Comparison of ENCODE assay signal across 22 cellular contexts in genomic region chr9:24879591-24879990, GRCh38.
DNase-seq lines count a peak whose midpoint lies in the region; ATAC-seq and TF ChIP-seq lines count a peak whose summit lies in the region.
"Had no signal": no experiment of that assay in that cellular context is flagged by ENCODE, and none has a peak within 500 bp of the region (broad histone marks: within the 10 kb centered on the region; RNA-seq: fewer than 3 reads in every experiment).

No MANE protein-coding gene starts in this region.

- H3K36me3 ChIP-seq in cardiac muscle cell: no peaks in the 10 kb centered on the region
- H3K36me3 ChIP-seq in neural progenitor cell: no peaks in the 10 kb centered on the region
- H3K36me3 ChIP-seq: BE2C; BLaER1 treated with 17β-estradiol and CSF1 and Interleukin-3, amounts not matched to agents 10 nM and 100 nM had no signal

- H3K4me3 Mint-ChIP-seq in WTC11 (no peak overlapping the region), neural progenitor cell (no peak overlapping the region)
- H3K4me3 Mint-ChIP-seq: CD14-positive monocyte; CD4-positive, alpha-beta T cell; CD8-positive, alpha-beta memory T cell; H9 had no signal

- H3K9me3 Mint-ChIP-seq in WTC11 (peaks cover 4% of the 10 kb centered on the region; the same call in 1 of the 2 replicates), neural progenitor cell (no peaks in the 10 kb centered on the region)

- CTCF ChIA-PET in WTC11 (lab: Charles Lee): no interaction called here

- no peaks in the 10 kb centered on the region for H3K36me3 Mint-ChIP-seq in WTC11
- H3K36me3 Mint-ChIP-seq in neural progenitor cell: no peaks in the 10 kb centered on the region
- H3K36me3 Mint-ChIP-seq: CD14-positive monocyte; CD8-positive, alpha-beta memory T cell had no signal

- POLR2A ChIA-PET in WTC11 (lab: Charles Lee): no interaction called here

- TF ChIP-seq CTCF in cardiac muscle cell (IDR thresholded peaks at IDR 0.05; ENCODE audit: low read depth, low read length) (no peak), WTC11 (IDR thresholded peaks at IDR 0.05) (no peak), neural progenitor cell (IDR thresholded peaks at IDR 0.05) (no peak)

- no peaks in the 10 kb centered on the region for H3K79me2 ChIP-seq in neural progenitor cell (ENCODE audit: low read depth)

- H3K4me1 ChIP-seq in cardiac muscle cell (ENCODE audit: low read depth) (peaks cover 8% of the 10 kb centered on the region), neural progenitor cell (peaks cover 16% of the 10 kb centered on the region)
- H3K4me1 ChIP-seq: A549; BE2C; BLaER1 treated with 17β-estradiol and CSF1 and Interleukin-3, amounts not matched to agents 10 nM and 100 nM had no signal

- no peaks in the 10 kb centered on the region; the same call in 1 of the 2 replicates for H3K27me3 Mint-ChIP-seq in WTC11 (ENCODE audit: low read depth)
- no peaks in the 10 kb centered on the region for H3K27me3 Mint-ChIP-seq in neural progenitor cell (ENCODE audit: insufficient read depth, low read depth)
- H3K27me3 Mint-ChIP-seq: CD4-positive, alpha-beta T cell; CD8-positive, alpha-beta memory T cell had no signal

- peak overlapping the region; percentile 3 for H2AFZ ChIP-seq in neural progenitor cell (replicated peaks)

- no peak overlapping the region for H3K4me3 ChIP-seq in cardiac muscle cell
- H3K4me3 ChIP-seq in neural progenitor cell: no peak overlapping the region
- H3K4me3 ChIP-seq: A549; BLaER1 treated with 17β-estradiol and CSF1 and Interleukin-3, amounts not matched to agents 10 nM and 100 nM had no signal

- no peaks in the 10 kb centered on the region for H4K20me1 ChIP-seq in neural progenitor cell (ENCODE audit: low read depth)
- H4K20me1 ChIP-seq: BLaER1 treated with 17β-estradiol and CSF1 and Interleukin-3, amounts not matched to agents 10 nM and 100 nM had no signal

- H3K27me3 ChIP-seq in cardiac muscle cell (no peaks in the 10 kb centered on the region), neural progenitor cell (no peaks in the 10 kb centered on the region)
- H3K27me3 ChIP-seq: BE2C; BLaER1 treated with 17β-estradiol and CSF1 and Interleukin-3, amounts not matched to agents 10 nM and 100 nM had no signal

- no peak overlapping the region for H3K4me2 ChIP-seq in neural progenitor cell
- H3K4me2 ChIP-seq: A549; BLaER1 treated with 17β-estradiol and CSF1 and Interleukin-3, amounts not matched to agents 10 nM and 100 nM had no signal

- H3K9ac ChIP-seq in neural progenitor cell: no peak overlapping the region
- H3K9ac ChIP-seq: BLaER1 treated with 17β-estradiol and CSF1 and Interleukin-3, amounts not matched to agents 10 nM and 100 nM had no signal

- intact Hi-C loops in Right ventricle myocardium superior (cut with DNase I): no loop called here

- no peak for ATAC-seq in Right ventricle myocardium superior (ENCODE audit: poor library complexity)
- ATAC-seq in WTC11: peak; percentile 53; the same call in 1 of the 2 replicates
- ATAC-seq: A549, HCT116 had no signal

- no peak overlapping the region; the same call in 1 of the 2 replicates for H3K27ac Mint-ChIP-seq in WTC11
- H3K27ac Mint-ChIP-seq in neural progenitor cell: no peak overlapping the region
- H3K27ac Mint-ChIP-seq: CD14-positive monocyte; CD4-positive, alpha-beta T cell; CD8-positive, alpha-beta memory T cell had no signal

- H3K9me3 ChIP-seq in cardiac muscle cell (ENCODE audit: low read depth) (no peaks in the 10 kb centered on the region), neural progenitor cell (ENCODE audit: low read depth) (no peaks in the 10 kb centered on the region)
- H3K9me3 ChIP-seq: BE2C; BLaER1 treated with 17β-estradiol and CSF1 and Interleukin-3, amounts not matched to agents 10 nM and 100 nM had no signal

- H3F3A ChIP-seq in neural progenitor cell (ENCODE audit: low read depth): no peaks in the 10 kb centered on the region

- H3K27ac ChIP-seq in cardiac muscle cell (peak overlapping the region; percentile 31), neural progenitor cell (no peak overlapping the region)
- H3K27ac ChIP-seq: A549; BLaER1 treated with 17β-estradiol and CSF1 and Interleukin-3, amounts not matched to agents 10 nM and 100 nM had no signal

- peaks cover 23% of the 10 kb centered on the region for H3K4me1 Mint-ChIP-seq in WTC11
- H3K4me1 Mint-ChIP-seq in neural progenitor cell: no peaks in the 10 kb centered on the region
- H3K4me1 Mint-ChIP-seq: CD14-positive monocyte; CD8-positive, alpha-beta memory T cell had no signal

- DNase-seq in cardiac muscle cell (ENCODE audit: low read depth in 1 of 2, low spot score in 1 of 2): peak in 1 of 2 donors; percentile 16
- DNase-seq in Right ventricle myocardium superior: no peak
- no peak for DNase-seq in WTC11 (ENCODE audit: low spot score)
- peak; percentile 17 for DNase-seq in neural progenitor cell (ENCODE audit: low spot score)
- no peak for DNase-seq in NCI-H226
- DNase-seq in activated naive CD4-positive, alpha-beta T cell (lab: John Stamatoyannopoulos, UW): no peak
- DNase-seq in COR-L47 (lab: John Stamatoyannopoulos, UW): no peak
- DNase-seq: 8988T; ACHN; AML-193; BE2C; Calu3; CD4-positive, alpha-beta T cell; CD8-positive, alpha-beta memory T cell; DMS53; DMS79 treated with DMSO at 0.1 percent for 48 hours; GF-D8; H9 had no signal

TF ChIP-seq in WTC11, 78 proteins besides CTCF, POLR2A, EP300 and RAD21:
- TF ChIP-seq RORB (CRISPR knock-in tag; IDR thresholded peaks at IDR 0.05) (no peak), CDX4 (CRISPR knock-in tag; IDR thresholded peaks at IDR 0.05; ENCODE audit: borderline replicate concordance) (no peak), NR1H2 (CRISPR knock-in tag; IDR thresholded peaks at IDR 0.05) (no peak), NFATC4 (CRISPR knock-in tag; IDR thresholded peaks at IDR 0.05) (no peak), ZNF219 (CRISPR knock-in tag; IDR thresholded peaks at IDR 0.05; ENCODE audit: borderline replicate concordance) (no peak), FOXJ3 (CRISPR knock-in tag; IDR thresholded peaks at IDR 0.05; ENCODE audit: borderline replicate concordance) (no peak), USF1 (CRISPR knock-in tag; IDR thresholded peaks at IDR 0.05) (no peak), ESRRA (CRISPR knock-in tag; IDR thresholded peaks at IDR 0.05; ENCODE audit: borderline replicate concordance) (no peak), ZSCAN18 (CRISPR knock-in tag; IDR thresholded peaks at IDR 0.05) (no peak), STAT6 (CRISPR knock-in tag; conservative IDR thresholded peaks at IDR 0.05; ENCODE audit: low read depth) (no peak), ZNF232 (CRISPR knock-in tag; IDR thresholded peaks at IDR 0.05) (no peak), ZNF512 (CRISPR knock-in tag; IDR thresholded peaks at IDR 0.05; ENCODE audit: borderline replicate concordance) (no peak)
